In the genomic region with DNA sequence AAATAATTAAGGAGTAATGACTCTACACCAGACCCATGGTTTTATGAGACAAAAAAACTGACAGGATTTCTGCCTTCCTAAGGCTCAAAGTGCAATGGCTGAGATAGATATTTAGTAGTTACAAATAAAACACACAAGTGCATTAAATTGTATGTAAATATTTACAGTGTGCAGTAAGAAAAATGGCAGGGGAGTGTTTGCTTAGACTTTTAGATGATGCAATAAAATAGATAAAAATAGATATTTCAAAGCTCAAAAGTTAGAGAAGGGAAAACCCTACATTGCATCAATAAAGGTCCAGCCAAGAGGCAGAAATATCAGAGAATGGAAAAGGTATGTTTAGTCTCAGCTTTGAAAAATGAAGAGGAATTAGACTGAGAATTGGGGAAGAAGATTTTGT, we compare ENCODE assay signal across 17 cellular contexts.
DNase-seq lines count a peak whose midpoint lies in the region; ATAC-seq and TF ChIP-seq lines count a peak whose summit lies in the region.
"Had no signal": no experiment of that assay in that cellular context is flagged by ENCODE, and none has a peak within 500 bp of the region (broad histone marks: within the 10 kb centered on the region; RNA-seq: fewer than 3 reads in every experiment).

No MANE protein-coding gene starts in this region.

- peak overlapping the region; percentile 68 to 85 for H3K4me3 Mint-ChIP-seq in activated T-cell treated with anti-CD3 and anti-CD28 coated beads, Interleukin-2, amount 50 U/mL, for 72 hours
- H3K4me3 Mint-ChIP-seq in effector memory CD8-positive, alpha-beta T cell, result peak overlapping the region; percentile 37 to 51

- POLR2A ChIA-PET in PC-3 (lab: Charles Lee; ENCODE audit: unreplicated experiment), result interaction anchor here (0.5 to 0.7 kb wide), 4 partner anchors 12 to 226 kb away, joined by 3 to 5 read pairs (median 4); no protein-coding TSS in a partner anchor

- H3K4me1 Mint-ChIP-seq in activated T-cell treated with anti-CD3 and anti-CD28 coated beads, Interleukin-2, amount 50 U/mL, for 72 hours (ENCODE audit: low read depth), result peaks cover 27% of the 10 kb centered on the region
- H3K4me1 Mint-ChIP-seq in effector memory CD8-positive, alpha-beta T cell (ENCODE audit: low read depth in 2 of 2), result peaks cover 18 to 28% of the 10 kb centered on the region in 2 donors

- H2AFZ ChIP-seq in PC-3 (ENCODE audit: low read length), result no peak overlapping the region
- H2AFZ ChIP-seq: parathyroid adenoma had no signal

- peak overlapping the region; percentile 97 for H3K27ac Mint-ChIP-seq in activated T-cell treated with anti-CD3 and anti-CD28 coated beads, Interleukin-2, amount 50 U/mL, for 72 hours
- H3K27ac Mint-ChIP-seq in effector memory CD8-positive, alpha-beta T cell, result peak overlapping the region; percentile 0 to 1

- no peaks in the 10 kb centered on the region for H3K27me3 ChIP-seq in PC-3 (ENCODE audit: low read length)
- no peaks in the 10 kb centered on the region for H3K27me3 ChIP-seq in thymus (ENCODE audit: control insufficient read depth, insufficient read depth)
- H3K27me3 ChIP-seq: body of pancreas, dorsolateral prefrontal cortex, esophagus squamous epithelium, heart left ventricle had no signal

- no peaks in the 10 kb centered on the region for H3F3A ChIP-seq in PC-3 (ENCODE audit: low read length, unreplicated experiment)

- H3K4me1 ChIP-seq in PC-3 (ENCODE audit: insufficient read depth, low read length) (no peaks in the 10 kb centered on the region), thymus (ENCODE audit: control insufficient read depth, insufficient read depth, low read length) (peaks cover 9% of the 10 kb centered on the region)
- H3K4me1 ChIP-seq: parathyroid adenoma had no signal

- no peak for TF ChIP-seq CTCF in PC-3 (conservative IDR thresholded peaks at IDR 0.05; ENCODE audit: low read depth, low read length)

- H3K9me3 ChIP-seq in PC-3 (ENCODE audit: low read length) (no peaks in the 10 kb centered on the region), thymus (ENCODE audit: control insufficient read depth) (no peaks in the 10 kb centered on the region)
- H3K9me3 ChIP-seq: body of pancreas, esophagus squamous epithelium, heart left ventricle had no signal

- no peaks in the 10 kb centered on the region for H3K27me3 Mint-ChIP-seq in activated T-cell treated with anti-CD3 and anti-CD28 coated beads, Interleukin-2, amount 50 U/mL, for 72 hours (ENCODE audit: low read depth)
- H3K27me3 Mint-ChIP-seq in effector memory CD8-positive, alpha-beta T cell, result no peaks in the 10 kb centered on the region

- H3K27ac ChIP-seq in PC-3 (ENCODE audit: low read length) (no peak overlapping the region), thymus (ENCODE audit: low read depth) (peak overlapping the region; percentile 32)
- H3K27ac ChIP-seq: dorsolateral prefrontal cortex, esophagus squamous epithelium, parathyroid adenoma had no signal

- H3K79me2 ChIP-seq in PC-3 (ENCODE audit: low read length), result no peaks in the 10 kb centered on the region
- H3K79me2 ChIP-seq: parathyroid adenoma had no signal

- H3K4me2 ChIP-seq in PC-3 (ENCODE audit: low read length), result no peak overlapping the region

- H3K36me3 Mint-ChIP-seq in activated T-cell treated with anti-CD3 and anti-CD28 coated beads, Interleukin-2, amount 50 U/mL, for 72 hours (ENCODE audit: insufficient read depth in 2 of 2), result no peaks in the 10 kb centered on the region
- no peaks in the 10 kb centered on the region for H3K36me3 Mint-ChIP-seq in effector memory CD8-positive, alpha-beta T cell (ENCODE audit: insufficient read depth)

- intact Hi-C loops in PC-3 (cut with micrococcal nuclease), result loop anchor here (5.0 to 10.0 kb wide), 3 partner anchors 72 to 214 kb away; no protein-coding TSS in a partner anchor

- no TSS peak for BruUV-seq in PC-3 (replicated peaks; lab: Mats Ljungman, UMichigan)

- CTCF ChIA-PET in PC-3 (lab: Charles Lee), result no interaction called here

- H3K9me2 ChIP-seq in PC-3 (replicated peaks; ENCODE audit: low read length), result no peaks in the 10 kb centered on the region

- no peaks in the 10 kb centered on the region for H4K20me1 ChIP-seq in PC-3 (ENCODE audit: low read length)

- H3K36me3 ChIP-seq in PC-3 (ENCODE audit: low read depth, low read length) (no peaks in the 10 kb centered on the region), thymus (ENCODE audit: control insufficient read depth, insufficient read depth) (no peaks in the 10 kb centered on the region)
- H3K36me3 ChIP-seq: esophagus squamous epithelium, heart left ventricle had no signal

- peaks cover 2 to 5% of the 10 kb centered on the region in 2 donors for H3K9me3 Mint-ChIP-seq in activated T-cell treated with anti-CD3 and anti-CD28 coated beads, Interleukin-2, amount 50 U/mL, for 72 hours
- H3K9me3 Mint-ChIP-seq in effector memory CD8-positive, alpha-beta T cell, result no peaks in the 10 kb centered on the region

- no peak overlapping the region for H3K9ac ChIP-seq in PC-3 (ENCODE audit: low read length)
- H3K9ac ChIP-seq: parathyroid adenoma had no signal

- H3K4me3 ChIP-seq in PC-3 (ENCODE audit: low read length) (no peak overlapping the region), thymus (ENCODE audit: low read length) (no peak overlapping the region)
- H3K4me3 ChIP-seq: body of pancreas, dorsolateral prefrontal cortex, esophagus squamous epithelium, heart left ventricle had no signal

- no peak for DNase-seq in activated T-cell treated with anti-CD3 and anti-CD28 coated beads, Interleukin-2, amount 50 U/mL, for 72 hours
- DNase-seq in activated T-cell treated with anti-CD3 and anti-CD28 coated beads, Interleukin-2, amount 50 U/mL, for 1 hour, result no peak
- DNase-seq in PC-3, result no peak
- no peak for DNase-seq in effector memory CD8-positive, alpha-beta T cell
- DNase-seq in kidney tubule cell (ENCODE audit: low spot score), result no peak
- DNase-seq: activated effector memory CD4-positive, alpha-beta T cell treated with Interleukin-2 at 50 U/mL for 16 hours; dorsolateral prefrontal cortex; esophagus squamous epithelium; heart left ventricle; kidney glomerular epithelial cell; SHP77; T1000 had no signal

- no peak for ATAC-seq in activated T-cell treated with anti-CD3 and anti-CD28 coated beads, Interleukin-2, amount 50 U/mL, for 72 hours (replicated peaks in 1 of 2)
- peak; percentile 38; the same call in 1 of the 2 replicates for ATAC-seq in PC-3
- ATAC-seq in effector memory CD8-positive, alpha-beta T cell (replicated peaks), result no peak
- no peak for ATAC-seq in GM18502 (IDR thresholded peaks at IDR 0.05; ENCODE audit: poor library complexity, unreplicated experiment)
- no peak for ATAC-seq in GM21367 (IDR thresholded peaks at IDR 0.05; ENCODE audit: unreplicated experiment)
